In genomic region chr20:34566978-34567884, GRCh38 we compare ENCODE assay signal across 28 cellular contexts. TPM values are rescaled to one million over a fixed set of nuclear protein-coding genes. Genes with fewer than 3 reads are reported as not detected.
DNase-seq lines count a peak whose midpoint lies in the region; ATAC-seq and TF ChIP-seq lines count a peak whose summit lies in the region.
"Had no signal": no experiment of that assay in that cellular context is flagged by ENCODE, and none has a peak within 500 bp of the region (broad histone marks: within the 10 kb centered on the region; RNA-seq: fewer than 3 reads in every experiment).

No MANE protein-coding gene starts in this region.

- no peaks in the 10 kb centered on the region for H3F3A ChIP-seq in neural progenitor cell (ENCODE audit: low read depth)

- H3K27me3 Mint-ChIP-seq in stimulated activated naive CD8-positive, alpha-beta T cell treated with anti-CD3 and anti-CD28 coated beads, Interleukin-15, amount 100 ng/mL, for 72 hours = no peaks in the 10 kb centered on the region
- H3K27me3 Mint-ChIP-seq in neural progenitor cell (ENCODE audit: insufficient read depth, low read depth) = peaks cover 3% of the 10 kb centered on the region
- H3K27me3 Mint-ChIP-seq: natural killer cell treated with Interleukin-12 subunit alpha and Interleukin-12 subunit beta and Interleukin-15 and Interleukin-18, amount 100 ng/mL, for 72 hours had no signal

- intact Hi-C loops in body of pancreas (cut with DNase I) = no loop called here

- H3K4me3 ChIP-seq in body of pancreas (no peak overlapping the region), neural progenitor cell (no peak overlapping the region)
- H3K4me3 ChIP-seq: adrenal gland, colonic mucosa, esophagus muscularis mucosa, MG63 had no signal

- H3K4me2 ChIP-seq in neural progenitor cell = no peak overlapping the region

- H3K36me3 ChIP-seq in body of pancreas (replicated peaks in 1 of 2; ENCODE audit: insufficient read depth in 1 of 2, low read depth in 2 of 2) (no peaks in the 10 kb centered on the region), neural progenitor cell (no peaks in the 10 kb centered on the region)
- H3K36me3 ChIP-seq: adrenal gland, colonic mucosa had no signal

- ATAC-seq in stimulated activated naive CD8-positive, alpha-beta T cell treated with anti-CD3 and anti-CD28 coated beads, Interleukin-15, amount 100 ng/mL, for 72 hours = no peak
- ATAC-seq in stimulated activated naive CD8-positive, alpha-beta T cell treated with anti-CD3 and anti-CD28 coated beads, Interleukin-15, Interleukin-2, amounts not matched to agents 100 U/mL and 50 U/mL, for 24 hours = no peak
- no peak for ATAC-seq in body of pancreas
- no peak for ATAC-seq in HG03354 (IDR thresholded peaks at IDR 0.05; ENCODE audit: poor library complexity, severe bottlenecking, unreplicated experiment)
- ATAC-seq in HG03135 (IDR thresholded peaks at IDR 0.05; ENCODE audit: unreplicated experiment) = no peak
- ATAC-seq: left colon; natural killer cell treated with Interleukin-12 subunit alpha and Interleukin-12 subunit beta and Interleukin-15 and Interleukin-18, amount 100 ng/mL, for 72 hours; Right ventricle myocardium inferior; sciatic nerve had no signal

- no peaks in the 10 kb centered on the region for H3K9me3 Mint-ChIP-seq in stimulated activated naive CD8-positive, alpha-beta T cell treated with anti-CD3 and anti-CD28 coated beads, Interleukin-15, amount 100 ng/mL, for 72 hours
- H3K9me3 Mint-ChIP-seq in neural progenitor cell = no peaks in the 10 kb centered on the region
- H3K9me3 Mint-ChIP-seq: natural killer cell treated with Interleukin-12 subunit alpha and Interleukin-12 subunit beta and Interleukin-15 and Interleukin-18, amount 100 ng/mL, for 72 hours; T-helper 2 cell treated with Interferon-gamma antibody and Interleukin-4, amounts not matched to agents 5 μg/mL and 100 μg/mL, for 36 hours had no signal

- H3K27me3 ChIP-seq in body of pancreas (no peaks in the 10 kb centered on the region), neural progenitor cell (no peaks in the 10 kb centered on the region)
- H3K27me3 ChIP-seq: adrenal gland, colonic mucosa, esophagus muscularis mucosa, MG63 had no signal

- H3K36me3 Mint-ChIP-seq in neural progenitor cell = peaks cover 11% of the 10 kb centered on the region

- H3K79me2 ChIP-seq in neural progenitor cell (ENCODE audit: low read depth) = no peaks in the 10 kb centered on the region
- H3K79me2 ChIP-seq: parathyroid adenoma had no signal

- no peak overlapping the region for H3K4me3 Mint-ChIP-seq in stimulated activated naive CD8-positive, alpha-beta T cell treated with anti-CD3 and anti-CD28 coated beads, Interleukin-15, amount 100 ng/mL, for 72 hours
- peak overlapping the region; percentile 23 for H3K4me3 Mint-ChIP-seq in neural progenitor cell
- H3K4me3 Mint-ChIP-seq: natural killer cell treated with Interleukin-12 subunit alpha and Interleukin-12 subunit beta and Interleukin-15 and Interleukin-18, amount 100 ng/mL, for 72 hours; T-helper 2 cell treated with Interferon-gamma antibody and Interleukin-4, amounts not matched to agents 5 μg/mL and 100 μg/mL, for 36 hours had no signal

- H2AFZ ChIP-seq in neural progenitor cell (replicated peaks) = no peak overlapping the region
- H2AFZ ChIP-seq: parathyroid adenoma had no signal

- no peak for DNase-seq in stimulated activated naive CD8-positive, alpha-beta T cell treated with anti-CD3 and anti-CD28 coated beads, Interleukin-15, amount 100 ng/mL, for 72 hours
- no peak for DNase-seq in stimulated activated naive CD8-positive, alpha-beta T cell treated with anti-CD3 and anti-CD28 coated beads, Interleukin-15, Interleukin-2, amounts not matched to agents 100 U/mL and 50 U/mL, for 24 hours
- peak in 3 of 4 donors; percentile 37 to 55 (median 42) for DNase-seq in body of pancreas
- DNase-seq in neural progenitor cell (ENCODE audit: low spot score) = no peak
- no peak for DNase-seq in DMS53 (lab: John Stamatoyannopoulos, UW)
- DNase-seq: activated CD8-positive, alpha-beta memory T cell treated with anti-CD3 and anti-CD28 coated beads, Interleukin-2, amount 50 U/mL, for 4 hours; adrenal gland; colonic mucosa; effector memory CD4-positive, alpha-beta T cell; foreskin melanocyte; KBM-7; left colon; MG63; midbrain; NCI-H1417 treated with DMSO at 0.1 percent for 48 hours; NCI-H2107; NCI-H446; NCI-H82; OCI-M1; stimulated activated CD8-positive, alpha-beta memory T cell treated with anti-CD3 and anti-CD28 coated beads, Interleukin-4, amount 100 ng/mL, for 48 hours had no signal

- peak overlapping the region; percentile 14 to 50 for H3K27ac Mint-ChIP-seq in stimulated activated naive CD8-positive, alpha-beta T cell treated with anti-CD3 and anti-CD28 coated beads, Interleukin-15, amount 100 ng/mL, for 72 hours
- H3K27ac Mint-ChIP-seq in neural progenitor cell = no peak overlapping the region
- H3K27ac Mint-ChIP-seq: T-helper 2 cell treated with Interferon-gamma antibody and Interleukin-4, amounts not matched to agents 5 μg/mL and 100 μg/mL, for 36 hours had no signal

- TF ChIP-seq POLR2A in body of pancreas (IDR thresholded peaks at IDR 0.05) = no peak

- no peak for TF ChIP-seq CTCF in body of pancreas (IDR thresholded peaks at IDR 0.05)
- no peak for TF ChIP-seq CTCF in neural progenitor cell (IDR thresholded peaks at IDR 0.05)

- H3K27ac ChIP-seq in body of pancreas = no peak overlapping the region
- H3K27ac ChIP-seq in neural progenitor cell = no peak overlapping the region
- H3K27ac ChIP-seq: adrenal gland, colonic mucosa, esophagus muscularis mucosa, parathyroid adenoma had no signal

- no peak overlapping the region for H3K9ac ChIP-seq in neural progenitor cell
- H3K9ac ChIP-seq: parathyroid adenoma had no signal

- peaks cover 18% of the 10 kb centered on the region for H3K4me1 Mint-ChIP-seq in stimulated activated naive CD8-positive, alpha-beta T cell treated with anti-CD3 and anti-CD28 coated beads, Interleukin-15, amount 100 ng/mL, for 72 hours
- H3K4me1 Mint-ChIP-seq in neural progenitor cell = peaks cover 18% of the 10 kb centered on the region

- 85 to 96% methylated on average over 7 to 9 of the region's 9 CpGs for WGBS in body of pancreas, 2 donors

- H4K20me1 ChIP-seq in neural progenitor cell (ENCODE audit: low read depth) = no peaks in the 10 kb centered on the region

- H3K4me1 ChIP-seq in body of pancreas = no peaks in the 10 kb centered on the region
- H3K4me1 ChIP-seq in neural progenitor cell = no peaks in the 10 kb centered on the region
- H3K4me1 ChIP-seq: adrenal gland, colonic mucosa, esophagus muscularis mucosa, parathyroid adenoma had no signal

- H3K9me3 ChIP-seq in body of pancreas = no peaks in the 10 kb centered on the region
- no peaks in the 10 kb centered on the region for H3K9me3 ChIP-seq in neural progenitor cell (ENCODE audit: low read depth)
- H3K9me3 ChIP-seq: adrenal gland, colonic mucosa, esophagus muscularis mucosa, MG63 had no signal

RNA-seq across cellular contexts. Expression of gene MAP1LC3A, which starts 8.7 kb away (rescaled TPM):
- total RNA-seq in body of pancreas (10 to 100 TPM; 22.4 to 37.6 TPM), neural progenitor cell (ENCODE audit: low replicate concordance) (5.5 and 8.5 TPM in 2 replicates)

RNA-seq across cellular contexts. Expression of gene DYNLRB1, which starts 51.0 kb away (rescaled TPM):
- total RNA-seq in body of pancreas = 10 to 100 TPM; 58.9 to 64.3 TPM
- 73.1 and 106 TPM in 2 replicates for total RNA-seq in neural progenitor cell (ENCODE audit: low replicate concordance)

Comparison
In these comparisons a context has a peak if more than half of its experiments do, and no peak if none do; other contexts are left out.
1. DNase-seq: peak in body of pancreas (3 of 4); none in stimulated activated naive CD8-positive, alpha-beta T cell treated with anti-CD3 and anti-CD28 coated beads, Interleukin-15, amount 100 ng/mL, for 72 hours (0 of 2), stimulated activated naive CD8-positive, alpha-beta T cell treated with anti-CD3 and anti-CD28 coated beads, Interleukin-15, Interleukin-2, amounts not matched to agents 100 U/mL and 50 U/mL, for 24 hours (single experiment), neural progenitor cell (single experiment) and DMS53 (single experiment).